ENCODE assay signal across 1 cellular context in the genomic region with DNA sequence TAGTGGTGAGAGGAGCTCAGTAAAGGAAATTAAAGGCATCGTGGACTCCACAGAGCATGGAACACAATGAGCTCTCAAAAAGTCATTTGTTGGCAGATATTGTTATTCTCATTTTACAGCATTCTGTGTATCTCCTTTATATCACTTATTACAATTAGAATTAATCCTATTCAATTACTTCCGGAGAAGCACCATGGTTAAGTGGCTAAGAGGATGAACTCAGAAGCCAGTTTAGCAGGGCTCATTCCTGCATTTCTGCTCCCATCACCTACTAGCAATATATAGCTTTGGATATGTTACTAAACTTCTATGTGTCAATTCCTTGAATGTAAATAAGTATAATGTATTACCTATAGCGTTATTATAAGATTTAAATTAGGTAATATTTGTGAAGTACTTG.
TF ChIP-seq lines count a peak whose summit lies in the region.

No MANE protein-coding gene starts in this region.

TF ChIP-seq in WTC11, 78 proteins besides CTCF, POLR2A, EP300 and RAD21 (continued from another document):
- TF ChIP-seq ARID4B (CRISPR knock-in tag; IDR thresholded peaks at IDR 0.05; ENCODE audit: borderline replicate concordance) (no peak), AR (CRISPR knock-in tag; IDR thresholded peaks at IDR 0.05) (no peak), E2F4 (CRISPR knock-in tag; IDR thresholded peaks at IDR 0.05; ENCODE audit: borderline replicate concordance, low read depth) (no peak), IRF2 (CRISPR knock-in tag; IDR thresholded peaks at IDR 0.05; ENCODE audit: borderline replicate concordance, low read depth) (no peak), ZNF232 (CRISPR knock-in tag; IDR thresholded peaks at IDR 0.05) (no peak), KAT7 (CRISPR knock-in tag; IDR thresholded peaks at IDR 0.05; ENCODE audit: borderline replicate concordance) (no peak), EMX1 (CRISPR knock-in tag; IDR thresholded peaks at IDR 0.05) (no peak)
